1 cellular context compared by ENCODE assay signal in genomic region chrX:133987188-133987587, GRCh38.
A peak's percentile ranks its signal among the peaks of the same experiment; 100 is the strongest.
TF ChIP-seq lines count a peak whose summit lies in the region.

No MANE protein-coding gene starts in this region.

TF ChIP-seq in HepG2, 621 proteins besides CTCF, POLR2A, EP300 and RAD21 (continued from another document and continues in another):
- TF ChIP-seq ZNF510 (CRISPR knock-in tag; IDR thresholded peaks at IDR 0.05; ENCODE audit: low read depth) (no peak), FOXP1 (IDR thresholded peaks at IDR 0.05) (no peak), FOXP1 (CRISPR knock-in tag; IDR thresholded peaks at IDR 0.05) (peak; percentile 55; the same call in 1 of the 2 replicates), ZNF800 (CRISPR knock-in tag; IDR thresholded peaks at IDR 0.05) (no peak), AHDC1 (CRISPR knock-in tag; IDR thresholded peaks at IDR 0.05; ENCODE audit: borderline replicate concordance) (peak; percentile 57; the same call in 1 of the 2 replicates), DRAP1 (CRISPR knock-in tag; IDR thresholded peaks at IDR 0.05) (peak; percentile 64), THRA (CRISPR knock-in tag; IDR thresholded peaks at IDR 0.05; ENCODE audit: borderline replicate concordance) (peak; percentile 56; the same call in 1 of the 2 replicates), POLR2G (IDR thresholded peaks at IDR 0.05; ENCODE audit: low read depth, low read length) (peak; percentile 61; the same call in 1 of the 2 replicates), ZNF275 (CRISPR knock-in tag; IDR thresholded peaks at IDR 0.05; ENCODE audit: borderline replicate concordance) (no peak), MEIS1 (CRISPR knock-in tag; IDR thresholded peaks at IDR 0.05; ENCODE audit: borderline replicate concordance) (no peak), FOXA3 (CRISPR knock-in tag; IDR thresholded peaks at IDR 0.05) (peak; percentile 47; the same call in 1 of the 2 replicates), NCOA5 (CRISPR knock-in tag; IDR thresholded peaks at IDR 0.05) (no peak), HNF4G (IDR thresholded peaks at IDR 0.05; ENCODE audit: borderline replicate concordance, low read depth, low read length) (0 out of 2 replicates have a peak, but pooled peaks have one; percentile 27), HNF4G (CRISPR knock-in tag; IDR thresholded peaks at IDR 0.05; ENCODE audit: borderline replicate concordance, low read depth) (no peak; the same call in 1 of the 2 replicates), TMF1 (CRISPR knock-in tag; IDR thresholded peaks at IDR 0.05; ENCODE audit: low read depth) (no peak), HNF1A (IDR thresholded peaks at IDR 0.05; ENCODE audit: low read depth) (peak; percentile 38; the same call in 1 of the 2 replicates), HNF1A (CRISPR knock-in tag; IDR thresholded peaks at IDR 0.05; ENCODE audit: borderline replicate concordance) (peak; percentile 49; the same call in 1 of the 2 replicates), ARNTL (CRISPR knock-in tag; IDR thresholded peaks at IDR 0.05) (peak; percentile 43; the same call in 1 of the 2 replicates), FOXO1 (CRISPR knock-in tag; IDR thresholded peaks at IDR 0.05) (peak; percentile 63; the same call in 1 of the 2 replicates), ZKSCAN1 (IDR thresholded peaks at IDR 0.05; ENCODE audit: low read length) (peak; percentile 87), MED8 (CRISPR knock-in tag; IDR thresholded peaks at IDR 0.05; ENCODE audit: insufficient replicate concordance) (peak; percentile 69), ZNF18 (CRISPR knock-in tag; IDR thresholded peaks at IDR 0.05; ENCODE audit: insufficient replicate concordance) (no peak), ZNF264 (CRISPR knock-in tag; IDR thresholded peaks at IDR 0.05) (no peak), MYPOP (CRISPR knock-in tag; IDR thresholded peaks at IDR 0.05) (no peak), TBX2 (CRISPR knock-in tag; IDR thresholded peaks at IDR 0.05; ENCODE audit: borderline replicate concordance) (peak; percentile 43; the same call in 1 of the 2 replicates), GABPA (IDR thresholded peaks at IDR 0.05; ENCODE audit: low read depth, low read length) (no peak), GABPA (CRISPR knock-in tag; IDR thresholded peaks at IDR 0.05; ENCODE audit: low read depth) (peak; percentile 31; the same call in 1 of the 2 replicates), CREM (IDR thresholded peaks at IDR 0.05) (peak; percentile 86), CREM (CRISPR knock-in tag; IDR thresholded peaks at IDR 0.05) (no peak), ELF3 (CRISPR knock-in tag; IDR thresholded peaks at IDR 0.05) (peak; percentile 69; the same call in 1 of the 2 replicates), TFE3 (CRISPR knock-in tag; IDR thresholded peaks at IDR 0.05) (peak; percentile 84)
